ENCODE assay signal across 11 cellular contexts in genomic region chr5:139204196-139204595, GRCh38.
"Had no signal": no experiment of that assay in that cellular context is flagged by ENCODE, and none has a peak within 500 bp of the region (broad histone marks: within the 10 kb centered on the region; RNA-seq: fewer than 3 reads in every experiment).

No MANE protein-coding gene starts in this region.

- H3K4me3 ChIP-seq: left lung, right atrium auricular region, skin epidermis, stomach had no signal

- H3K36me3 ChIP-seq: left lung, right atrium auricular region, stomach had no signal

- H3K9me3 ChIP-seq: left lung, right atrium auricular region, stomach had no signal

- H3K4me1 ChIP-seq: right atrium auricular region had no signal

- H3K27ac ChIP-seq: left lung, right atrium auricular region, skin epidermis, stomach had no signal

- DNase-seq: activated CD4-positive, alpha-beta memory T cell treated with anti-CD3 and anti-CD28 coated beads, Interleukin-2, amount 10 ng/mL, durations not matched to agents 7 days and 5 days; activated CD4-positive, alpha-beta T cell treated with anti-CD3 and anti-CD28 coated beads for 4 hours; activated naive CD4-positive, alpha-beta T cell treated with Interleukin-2 at 50 U/mL for 16 hours; activated T-cell treated with anti-CD3 and anti-CD28 coated beads, Interleukin-2, amount 50 U/mL, for 24 hours; cortex of kidney; kidney; left lung; stomach; trophoblast cell had no signal
